ENCODE assay signal across 8 cellular contexts in the genomic region with DNA sequence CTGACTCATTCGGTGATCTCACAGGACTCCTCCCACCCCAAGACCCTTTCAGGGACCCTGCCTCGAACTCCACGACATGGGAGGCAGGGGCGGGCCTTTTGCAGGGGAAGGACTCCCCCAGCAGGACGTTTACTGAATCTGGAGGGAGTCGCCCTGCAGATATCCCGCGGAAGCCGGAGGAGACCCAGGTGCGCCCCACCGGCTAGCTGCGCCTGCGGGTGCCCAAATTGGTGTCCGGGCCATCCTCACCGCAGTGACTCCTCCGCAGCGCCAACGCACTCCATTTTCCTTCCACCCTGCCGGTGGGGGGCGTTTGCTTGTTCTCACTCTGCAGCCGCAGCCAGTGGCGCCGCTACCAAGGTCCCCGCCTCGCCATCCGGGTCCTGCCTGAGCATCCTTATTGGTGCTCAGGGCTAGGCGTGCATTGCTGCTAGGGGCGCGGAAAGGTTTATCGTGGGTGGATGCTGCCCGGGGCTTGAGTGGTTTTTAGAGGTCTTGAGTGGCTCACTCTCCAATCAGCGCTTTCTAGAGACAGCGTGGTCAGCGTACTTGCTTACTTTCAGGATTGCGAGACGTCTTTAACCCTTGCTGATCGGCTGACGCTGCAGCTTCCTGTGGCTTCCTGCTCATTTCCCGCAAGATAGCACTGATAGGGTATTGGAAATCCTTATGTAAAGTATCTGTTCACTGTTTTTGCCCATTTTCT.
DNase-seq lines count a peak whose midpoint lies in the region; ATAC-seq and TF ChIP-seq lines count a peak whose summit lies in the region.

No MANE protein-coding gene starts in this region.

- H3K4me1 ChIP-seq in heart right ventricle (peaks cover 6 to 15% (median 12%) of the 10 kb centered on the region in 9 donors), transverse colon (peaks cover 0 to 15% (median 10%) of the 10 kb centered on the region in 4 donors)

- H3K27ac ChIP-seq in heart right ventricle = no peak overlapping the region
- peak overlapping the region in 1 of 4 donors; percentile 10 for H3K27ac ChIP-seq in transverse colon

- in situ Hi-C loops in transverse colon (cut with MboI; ENCODE audit: low pct_ligation_motif_present in 1 of 4, low pct_unique_long_range_greater_than_20kb in 1 of 4, low sequenced_read_pairs in 3 of 4) = no loop called here

- peak; percentile 95 for DNase-seq in DMS 273 (lab: John Stamatoyannopoulos, UW; ENCODE audit: unreplicated experiment)
- peak; percentile 77 for DNase-seq in HuH-7 (ENCODE audit: low spot score)
- peak; percentile 54 for DNase-seq in activated naive CD8-positive, alpha-beta T cell treated with anti-CD3 and anti-CD28 coated beads, Interleukin-2, amount 50 U/mL, for 16 hours (ENCODE audit: low read depth, low spot score)
- DNase-seq in heart right ventricle = peak; percentile 51 to 58
- DNase-seq in posterior cingulate gyrus = peak; percentile 84 to 98 (median 92)
- DNase-seq in transverse colon = peak; percentile 78

- WGBS in heart right ventricle, 2 donors = 0 to 1% methylated on average over 39 of the region's 39 CpGs
- 0 to 1% methylated on average over 1 to 33 of the region's 39 CpGs for WGBS in transverse colon (ENCODE audit: low coverage in 1 of 2), 2 donors

- TF ChIP-seq POLR2A in transverse colon (IDR thresholded peaks at IDR 0.05) = no peak

- no peak for TF ChIP-seq EP300 in transverse colon (IDR thresholded peaks at IDR 0.05; ENCODE audit: low read depth)

- TF ChIP-seq CTCF in heart right ventricle (IDR thresholded peaks at IDR 0.05) (peak in 4 of 9 donors; percentile 39 to 48 (median 40)), transverse colon (IDR thresholded peaks at IDR 0.05) (peak in 1 of 5 experiments; percentile 19)

- H3K27me3 ChIP-seq in heart right ventricle = peaks cover 0 to 66% (median 49%) of the 10 kb centered on the region in 7 donors
- peaks cover 32% of the 10 kb centered on the region for H3K27me3 ChIP-seq in transverse colon

- peaks cover 0 to 10% (median 0%) of the 10 kb centered on the region in 11 donors for H3K9me3 ChIP-seq in heart right ventricle
- no peaks in the 10 kb centered on the region for H3K9me3 ChIP-seq in transverse colon

- H3K4me3 ChIP-seq in heart right ventricle = peak overlapping the region; percentile 6 to 53 (median 43)
- H3K4me3 ChIP-seq in transverse colon = peak overlapping the region; percentile 17 to 44 (median 30)

- intact Hi-C loops in heart right ventricle (cut with DNase I) = no loop called here
- intact Hi-C loops in posterior cingulate gyrus (cut with DNase I) = no loop called here
- intact Hi-C loops in transverse colon (cut with DNase I; ENCODE audit: low total_unique reads) = no loop called here

- H3K36me3 ChIP-seq in heart right ventricle (no peaks in the 10 kb centered on the region), transverse colon (no peaks in the 10 kb centered on the region)

- ATAC-seq in GM21447 (IDR thresholded peaks at IDR 0.05; ENCODE audit: unreplicated experiment) = peak; percentile 92
- peak; percentile 98 for ATAC-seq in SK-N-SH treated with all-trans-retinoic acid at 6 μM for 48 hours
- ATAC-seq in heart right ventricle = peak; percentile 73 to 94 (median 87)

TF ChIP-seq in SK-N-SH treated with all-trans-retinoic acid at 6 μM for 48 hours, 23 proteins besides CTCF, POLR2A, EP300 and RAD21:
- TF ChIP-seq, protein P1, sequence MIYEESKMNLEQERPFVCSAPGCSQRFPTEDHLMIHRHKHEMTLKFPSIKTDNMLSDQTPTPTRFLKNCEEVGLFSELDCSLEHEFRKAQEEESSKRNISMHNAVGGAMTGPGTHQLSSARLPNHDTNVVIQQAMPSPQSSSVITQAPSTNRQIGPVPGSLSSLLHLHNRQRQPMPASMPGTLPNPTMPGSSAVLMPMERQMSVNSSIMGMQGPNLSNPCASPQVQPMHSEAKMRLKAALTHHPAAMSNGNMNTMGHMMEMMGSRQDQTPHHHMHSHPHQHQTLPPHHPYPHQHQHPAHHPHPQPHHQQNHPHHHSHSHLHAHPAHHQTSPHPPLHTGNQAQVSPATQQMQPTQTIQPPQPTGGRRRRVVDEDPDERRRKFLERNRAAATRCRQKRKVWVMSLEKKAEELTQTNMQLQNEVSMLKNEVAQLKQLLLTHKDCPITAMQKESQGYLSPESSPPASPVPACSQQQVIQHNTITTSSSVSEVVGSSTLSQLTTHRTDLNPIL (CRISPR knock-in tag; IDR thresholded peaks at IDR 0.05; ENCODE audit: low read depth) = no peak
- TF ChIP-seq, protein P2, sequence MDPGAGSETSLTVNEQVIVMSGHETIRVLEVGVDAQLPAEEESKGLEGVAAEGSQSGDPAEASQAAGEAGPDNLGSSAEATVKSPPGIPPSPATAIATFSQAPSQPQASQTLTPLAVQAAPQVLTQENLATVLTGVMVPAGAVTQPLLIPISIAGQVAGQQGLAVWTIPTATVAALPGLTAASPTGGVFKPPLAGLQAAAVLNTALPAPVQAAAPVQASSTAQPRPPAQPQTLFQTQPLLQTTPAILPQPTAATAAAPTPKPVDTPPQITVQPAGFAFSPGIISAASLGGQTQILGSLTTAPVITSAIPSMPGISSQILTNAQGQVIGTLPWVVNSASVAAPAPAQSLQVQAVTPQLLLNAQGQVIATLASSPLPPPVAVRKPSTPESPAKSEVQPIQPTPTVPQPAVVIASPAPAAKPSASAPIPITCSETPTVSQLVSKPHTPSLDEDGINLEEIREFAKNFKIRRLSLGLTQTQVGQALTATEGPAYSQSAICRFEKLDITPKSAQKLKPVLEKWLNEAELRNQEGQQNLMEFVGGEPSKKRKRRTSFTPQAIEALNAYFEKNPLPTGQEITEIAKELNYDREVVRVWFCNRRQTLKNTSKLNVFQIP (CRISPR knock-in tag; IDR thresholded peaks at IDR 0.05; ENCODE audit: borderline replicate concordance, low read depth) = no peak
- no peak for TF ChIP-seq ZNF8 (CRISPR knock-in tag; IDR thresholded peaks at IDR 0.05)
- TF ChIP-seq OSR1 (CRISPR knock-in tag; IDR thresholded peaks at IDR 0.05) = no peak
- TF ChIP-seq ZC3H10 (CRISPR knock-in tag; IDR thresholded peaks at IDR 0.05) = no peak
- TF ChIP-seq, protein P3, sequence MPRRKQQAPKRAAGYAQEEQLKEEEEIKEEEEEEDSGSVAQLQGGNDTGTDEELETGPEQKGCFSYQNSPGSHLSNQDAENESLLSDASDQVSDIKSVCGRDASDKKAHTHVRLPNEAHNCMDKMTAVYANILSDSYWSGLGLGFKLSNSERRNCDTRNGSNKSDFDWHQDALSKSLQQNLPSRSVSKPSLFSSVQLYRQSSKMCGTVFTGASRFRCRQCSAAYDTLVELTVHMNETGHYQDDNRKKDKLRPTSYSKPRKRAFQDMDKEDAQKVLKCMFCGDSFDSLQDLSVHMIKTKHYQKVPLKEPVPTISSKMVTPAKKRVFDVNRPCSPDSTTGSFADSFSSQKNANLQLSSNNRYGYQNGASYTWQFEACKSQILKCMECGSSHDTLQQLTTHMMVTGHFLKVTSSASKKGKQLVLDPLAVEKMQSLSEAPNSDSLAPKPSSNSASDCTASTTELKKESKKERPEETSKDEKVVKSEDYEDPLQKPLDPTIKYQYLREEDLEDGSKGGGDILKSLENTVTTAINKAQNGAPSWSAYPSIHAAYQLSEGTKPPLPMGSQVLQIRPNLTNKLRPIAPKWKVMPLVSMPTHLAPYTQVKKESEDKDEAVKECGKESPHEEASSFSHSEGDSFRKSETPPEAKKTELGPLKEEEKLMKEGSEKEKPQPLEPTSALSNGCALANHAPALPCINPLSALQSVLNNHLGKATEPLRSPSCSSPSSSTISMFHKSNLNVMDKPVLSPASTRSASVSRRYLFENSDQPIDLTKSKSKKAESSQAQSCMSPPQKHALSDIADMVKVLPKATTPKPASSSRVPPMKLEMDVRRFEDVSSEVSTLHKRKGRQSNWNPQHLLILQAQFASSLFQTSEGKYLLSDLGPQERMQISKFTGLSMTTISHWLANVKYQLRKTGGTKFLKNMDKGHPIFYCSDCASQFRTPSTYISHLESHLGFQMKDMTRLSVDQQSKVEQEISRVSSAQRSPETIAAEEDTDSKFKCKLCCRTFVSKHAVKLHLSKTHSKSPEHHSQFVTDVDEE (CRISPR knock-in tag; IDR thresholded peaks at IDR 0.05) = no peak
- TF ChIP-seq, protein P4, sequence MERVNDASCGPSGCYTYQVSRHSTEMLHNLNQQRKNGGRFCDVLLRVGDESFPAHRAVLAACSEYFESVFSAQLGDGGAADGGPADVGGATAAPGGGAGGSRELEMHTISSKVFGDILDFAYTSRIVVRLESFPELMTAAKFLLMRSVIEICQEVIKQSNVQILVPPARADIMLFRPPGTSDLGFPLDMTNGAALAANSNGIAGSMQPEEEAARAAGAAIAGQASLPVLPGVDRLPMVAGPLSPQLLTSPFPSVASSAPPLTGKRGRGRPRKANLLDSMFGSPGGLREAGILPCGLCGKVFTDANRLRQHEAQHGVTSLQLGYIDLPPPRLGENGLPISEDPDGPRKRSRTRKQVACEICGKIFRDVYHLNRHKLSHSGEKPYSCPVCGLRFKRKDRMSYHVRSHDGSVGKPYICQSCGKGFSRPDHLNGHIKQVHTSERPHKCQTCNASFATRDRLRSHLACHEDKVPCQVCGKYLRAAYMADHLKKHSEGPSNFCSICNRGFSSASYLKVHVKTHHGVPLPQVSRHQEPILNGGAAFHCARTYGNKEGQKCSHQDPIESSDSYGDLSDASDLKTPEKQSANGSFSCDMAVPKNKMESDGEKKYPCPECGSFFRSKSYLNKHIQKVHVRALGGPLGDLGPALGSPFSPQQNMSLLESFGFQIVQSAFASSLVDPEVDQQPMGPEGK (CRISPR knock-in tag; IDR thresholded peaks at IDR 0.05; ENCODE audit: borderline replicate concordance) = no peak
TF ChIP-seq in SK-N-SH treated with all-trans-retinoic acid at 6 μM for 48 hours: peak in this region for 0.
